Comparison of ENCODE assay signal across 1 cellular context in the genomic region with DNA sequence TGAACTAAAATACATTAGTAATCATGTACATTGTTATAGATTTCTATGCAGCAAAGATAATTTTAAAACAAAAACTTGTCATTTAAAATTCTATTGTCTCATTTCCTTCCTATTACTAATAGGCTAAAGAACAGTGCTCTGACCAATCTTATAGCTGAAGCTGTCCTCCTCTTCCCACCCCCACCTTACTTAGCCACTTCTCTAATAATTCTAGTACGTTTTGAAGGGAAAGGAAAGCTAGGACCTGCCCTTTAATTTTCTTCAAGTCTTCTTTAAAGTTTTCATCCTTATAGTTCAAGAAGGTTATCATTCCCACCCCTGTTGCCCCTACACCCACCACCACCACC.
TF ChIP-seq lines count a peak whose summit lies in the region.

No MANE protein-coding gene starts in this region.

TF ChIP-seq in GM23338, 12 proteins besides CTCF, POLR2A, EP300 and RAD21:
- TF ChIP-seq, protein P1, sequence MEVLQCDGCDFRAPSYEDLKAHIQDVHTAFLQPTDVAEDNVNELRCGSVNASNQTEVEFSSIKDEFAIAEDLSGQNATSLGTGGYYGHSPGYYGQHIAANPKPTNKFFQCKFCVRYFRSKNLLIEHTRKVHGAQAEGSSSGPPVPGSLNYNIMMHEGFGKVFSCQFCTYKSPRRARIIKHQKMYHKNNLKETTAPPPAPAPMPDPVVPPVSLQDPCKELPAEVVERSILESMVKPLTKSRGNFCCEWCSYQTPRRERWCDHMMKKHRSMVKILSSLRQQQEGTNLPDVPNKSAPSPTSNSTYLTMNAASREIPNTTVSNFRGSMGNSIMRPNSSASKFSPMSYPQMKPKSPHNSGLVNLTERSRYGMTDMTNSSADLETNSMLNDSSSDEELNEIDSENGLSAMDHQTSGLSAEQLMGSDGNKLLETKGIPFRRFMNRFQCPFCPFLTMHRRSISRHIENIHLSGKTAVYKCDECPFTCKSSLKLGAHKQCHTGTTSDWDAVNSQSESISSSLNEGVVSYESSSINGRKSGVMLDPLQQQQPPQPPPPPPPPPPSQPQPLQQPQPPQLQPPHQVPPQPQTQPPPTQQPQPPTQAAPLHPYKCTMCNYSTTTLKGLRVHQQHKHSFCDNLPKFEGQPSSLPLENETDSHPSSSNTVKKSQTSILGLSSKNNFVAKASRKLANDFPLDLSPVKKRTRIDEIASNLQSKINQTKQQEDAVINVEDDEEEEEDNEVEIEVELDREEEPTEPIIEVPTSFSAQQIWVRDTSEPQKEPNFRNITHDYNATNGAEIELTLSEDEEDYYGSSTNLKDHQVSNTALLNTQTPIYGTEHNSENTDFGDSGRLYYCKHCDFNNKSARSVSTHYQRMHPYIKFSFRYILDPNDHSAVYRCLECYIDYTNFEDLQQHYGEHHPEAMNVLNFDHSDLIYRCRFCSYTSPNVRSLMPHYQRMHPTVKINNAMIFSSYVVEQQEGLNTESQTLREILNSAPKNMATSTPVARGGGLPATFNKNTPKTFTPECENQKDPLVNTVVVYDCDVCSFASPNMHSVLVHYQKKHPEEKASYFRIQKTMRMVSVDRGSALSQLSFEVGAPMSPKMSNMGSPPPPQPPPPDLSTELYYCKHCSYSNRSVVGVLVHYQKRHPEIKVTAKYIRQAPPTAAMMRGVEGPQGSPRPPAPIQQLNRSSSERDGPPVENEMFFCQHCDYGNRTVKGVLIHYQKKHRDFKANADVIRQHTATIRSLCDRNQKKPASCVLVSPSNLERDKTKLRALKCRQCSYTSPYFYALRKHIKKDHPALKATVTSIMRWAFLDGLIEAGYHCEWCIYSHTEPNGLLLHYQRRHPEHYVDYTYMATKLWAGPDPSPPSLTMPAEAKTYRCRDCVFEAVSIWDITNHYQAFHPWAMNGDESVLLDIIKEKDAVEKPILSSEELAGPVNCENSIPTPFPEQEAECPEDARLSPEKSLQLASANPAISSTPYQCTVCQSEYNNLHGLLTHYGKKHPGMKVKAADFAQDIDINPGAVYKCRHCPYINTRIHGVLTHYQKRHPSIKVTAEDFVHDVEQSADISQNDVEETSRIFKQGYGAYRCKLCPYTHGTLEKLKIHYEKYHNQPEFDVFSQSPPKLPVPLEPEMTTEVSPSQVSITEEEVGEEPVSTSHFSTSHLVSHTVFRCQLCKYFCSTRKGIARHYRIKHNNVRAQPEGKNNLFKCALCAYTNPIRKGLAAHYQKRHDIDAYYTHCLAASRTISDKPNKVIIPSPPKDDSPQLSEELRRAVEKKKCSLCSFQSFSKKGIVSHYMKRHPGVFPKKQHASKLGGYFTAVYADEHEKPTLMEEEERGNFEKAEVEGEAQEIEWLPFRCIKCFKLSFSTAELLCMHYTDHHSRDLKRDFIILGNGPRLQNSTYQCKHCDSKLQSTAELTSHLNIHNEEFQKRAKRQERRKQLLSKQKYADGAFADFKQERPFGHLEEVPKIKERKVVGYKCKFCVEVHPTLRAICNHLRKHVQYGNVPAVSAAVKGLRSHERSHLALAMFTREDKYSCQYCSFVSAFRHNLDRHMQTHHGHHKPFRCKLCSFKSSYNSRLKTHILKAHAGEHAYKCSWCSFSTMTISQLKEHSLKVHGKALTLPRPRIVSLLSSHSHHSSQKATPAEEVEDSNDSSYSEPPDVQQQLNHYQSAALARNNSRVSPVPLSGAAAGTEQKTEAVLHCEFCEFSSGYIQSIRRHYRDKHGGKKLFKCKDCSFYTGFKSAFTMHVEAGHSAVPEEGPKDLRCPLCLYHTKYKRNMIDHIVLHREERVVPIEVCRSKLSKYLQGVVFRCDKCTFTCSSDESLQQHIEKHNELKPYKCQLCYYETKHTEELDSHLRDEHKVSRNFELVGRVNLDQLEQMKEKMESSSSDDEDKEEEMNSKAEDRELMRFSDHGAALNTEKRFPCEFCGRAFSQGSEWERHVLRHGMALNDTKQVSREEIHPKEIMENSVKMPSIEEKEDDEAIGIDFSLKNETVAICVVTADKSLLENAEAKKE (CRISPR knock-in tag; IDR thresholded peaks at IDR 0.05) = no peak
- TF ChIP-seq CREB1 (CRISPR knock-in tag; IDR thresholded peaks at IDR 0.05; ENCODE audit: low read depth) = no peak
- TF ChIP-seq NANOG (IDR thresholded peaks at IDR 0.05; ENCODE audit: borderline replicate concordance) = no peak
- no peak for TF ChIP-seq EZH2 (IDR thresholded peaks at IDR 0.05; ENCODE audit: low read depth, unreplicated experiment)
- TF ChIP-seq ZNF114 (CRISPR knock-in tag; IDR thresholded peaks at IDR 0.05) = no peak
- TF ChIP-seq, protein P2, sequence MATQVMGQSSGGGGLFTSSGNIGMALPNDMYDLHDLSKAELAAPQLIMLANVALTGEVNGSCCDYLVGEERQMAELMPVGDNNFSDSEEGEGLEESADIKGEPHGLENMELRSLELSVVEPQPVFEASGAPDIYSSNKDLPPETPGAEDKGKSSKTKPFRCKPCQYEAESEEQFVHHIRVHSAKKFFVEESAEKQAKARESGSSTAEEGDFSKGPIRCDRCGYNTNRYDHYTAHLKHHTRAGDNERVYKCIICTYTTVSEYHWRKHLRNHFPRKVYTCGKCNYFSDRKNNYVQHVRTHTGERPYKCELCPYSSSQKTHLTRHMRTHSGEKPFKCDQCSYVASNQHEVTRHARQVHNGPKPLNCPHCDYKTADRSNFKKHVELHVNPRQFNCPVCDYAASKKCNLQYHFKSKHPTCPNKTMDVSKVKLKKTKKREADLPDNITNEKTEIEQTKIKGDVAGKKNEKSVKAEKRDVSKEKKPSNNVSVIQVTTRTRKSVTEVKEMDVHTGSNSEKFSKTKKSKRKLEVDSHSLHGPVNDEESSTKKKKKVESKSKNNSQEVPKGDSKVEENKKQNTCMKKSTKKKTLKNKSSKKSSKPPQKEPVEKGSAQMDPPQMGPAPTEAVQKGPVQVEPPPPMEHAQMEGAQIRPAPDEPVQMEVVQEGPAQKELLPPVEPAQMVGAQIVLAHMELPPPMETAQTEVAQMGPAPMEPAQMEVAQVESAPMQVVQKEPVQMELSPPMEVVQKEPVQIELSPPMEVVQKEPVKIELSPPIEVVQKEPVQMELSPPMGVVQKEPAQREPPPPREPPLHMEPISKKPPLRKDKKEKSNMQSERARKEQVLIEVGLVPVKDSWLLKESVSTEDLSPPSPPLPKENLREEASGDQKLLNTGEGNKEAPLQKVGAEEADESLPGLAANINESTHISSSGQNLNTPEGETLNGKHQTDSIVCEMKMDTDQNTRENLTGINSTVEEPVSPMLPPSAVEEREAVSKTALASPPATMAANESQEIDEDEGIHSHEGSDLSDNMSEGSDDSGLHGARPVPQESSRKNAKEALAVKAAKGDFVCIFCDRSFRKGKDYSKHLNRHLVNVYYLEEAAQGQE (IDR thresholded peaks at IDR 0.05; ENCODE audit: unreplicated experiment) = no peak
- no peak for TF ChIP-seq ETS1 (IDR thresholded peaks at IDR 0.05)
- TF ChIP-seq ZNF331 (CRISPR knock-in tag; IDR thresholded peaks at IDR 0.05; ENCODE audit: low read depth) = no peak
- no peak for TF ChIP-seq EZH2phosphoT487 (IDR thresholded peaks at IDR 0.05; ENCODE audit: unreplicated experiment)
- TF ChIP-seq POLR2AphosphoS5 (IDR thresholded peaks at IDR 0.05; ENCODE audit: low read depth) = no peak
- no peak for TF ChIP-seq JUNB (IDR thresholded peaks at IDR 0.05; ENCODE audit: unreplicated experiment)
- TF ChIP-seq STAT1 (IDR thresholded peaks at IDR 0.05; ENCODE audit: unreplicated experiment) = no peak
TF ChIP-seq in GM23338: peak in this region for 0.
